In the genomic region with DNA sequence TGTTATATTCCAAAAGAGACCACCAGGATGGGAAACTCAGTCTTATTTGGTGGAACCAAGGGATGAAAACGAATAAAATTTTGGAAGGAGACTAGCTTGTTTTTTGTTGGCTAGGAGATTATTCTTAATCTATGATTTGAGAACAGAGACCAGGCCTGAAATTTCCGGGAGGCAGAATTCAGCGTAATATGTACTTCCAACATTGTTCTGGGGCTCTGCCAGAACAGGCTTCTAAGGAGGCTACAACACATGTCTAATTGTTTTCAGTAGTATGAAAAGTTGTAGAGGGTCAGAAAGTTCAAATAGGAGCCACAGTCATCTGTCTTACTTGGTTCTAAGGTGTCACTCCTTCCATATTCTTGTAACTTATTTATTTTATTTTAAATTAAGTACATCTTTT, we compare ENCODE assay signal across 8 cellular contexts. TPM values are rescaled to one million over a fixed set of nuclear protein-coding genes. Genes with fewer than 3 reads are reported as not detected.
A peak's percentile ranks its signal among the peaks of the same experiment; 100 is the strongest.
DNase-seq lines count a peak whose midpoint lies in the region; ATAC-seq and TF ChIP-seq lines count a peak whose summit lies in the region.

No MANE protein-coding gene starts in this region.

- peak overlapping the region; percentile 100 for H3K27ac Mint-ChIP-seq in activated naive CD4-positive, alpha-beta T cell treated with anti-CD3 and anti-CD28 coated beads for 36 hours
- H3K27ac Mint-ChIP-seq in activated naive CD4-positive, alpha-beta T cell treated with anti-CD3 and anti-CD28 coated beads, Interleukin-2, amount 50 U/mL, for 72 hours = peak overlapping the region; percentile 98 to 100
- H3K27ac Mint-ChIP-seq in immature natural killer cell = peak overlapping the region; percentile 98 to 100 (median 99)

- H3K27me3 Mint-ChIP-seq in activated naive CD4-positive, alpha-beta T cell treated with anti-CD3 and anti-CD28 coated beads for 36 hours (ENCODE audit: low read depth) = no peaks in the 10 kb centered on the region
- H3K27me3 Mint-ChIP-seq in immature natural killer cell (ENCODE audit: low read depth in 3 of 3) = peaks cover 2 to 13% (median 12%) of the 10 kb centered on the region in 3 donors

- peaks cover 55% of the 10 kb centered on the region for H3K36me3 Mint-ChIP-seq in activated naive CD4-positive, alpha-beta T cell treated with anti-CD3 and anti-CD28 coated beads for 36 hours (ENCODE audit: low read depth)
- H3K36me3 Mint-ChIP-seq in activated naive CD4-positive, alpha-beta T cell treated with anti-CD3 and anti-CD28 coated beads, Interleukin-2, amount 50 U/mL, for 72 hours = peaks cover 36 to 53% of the 10 kb centered on the region in 2 donors
- peaks cover 0 to 18% (median 7%) of the 10 kb centered on the region in 3 donors for H3K36me3 Mint-ChIP-seq in immature natural killer cell

- H3K27me3 ChIP-seq in thoracic aorta (replicated peaks; ENCODE audit: insufficient read depth) = no peaks in the 10 kb centered on the region

- 66 to 67% methylated on average over 3 of the region's 3 CpGs for WGBS in lower leg skin, 2 donors

- DNase-seq in activated naive CD4-positive, alpha-beta T cell treated with anti-CD3 and anti-CD28 coated beads for 36 hours = no peak
- DNase-seq in activated naive CD4-positive, alpha-beta T cell treated with Interleukin-2 at 50 U/mL for 16 hours = no peak
- no peak for DNase-seq in activated naive CD4-positive, alpha-beta T cell treated with anti-CD3 and anti-CD28 coated beads, Interleukin-2, amount 50 U/mL, for 72 hours (ENCODE audit: low spot score in 2 of 2)
- no peak for DNase-seq in immature natural killer cell
- DNase-seq in thoracic aorta (ENCODE audit: low spot score) = no peak
- DNase-seq in lower leg skin (ENCODE audit: low spot score in 2 of 2) = no peak

- CTCF ChIA-PET in activated naive CD4-positive, alpha-beta T cell treated with anti-CD3 and anti-CD28 coated beads for 36 hours (lab: Charles Lee) = no interaction called here

- H3K9me3 ChIP-seq in thoracic aorta = no peaks in the 10 kb centered on the region

- H3K4me1 ChIP-seq in thoracic aorta (ENCODE audit: control insufficient read depth in 1 of 2, low read depth in 2 of 2) = peaks cover 6 to 23% of the 10 kb centered on the region in 2 donors

- H3K4me3 Mint-ChIP-seq in activated naive CD4-positive, alpha-beta T cell treated with anti-CD3 and anti-CD28 coated beads for 36 hours = peak overlapping the region; percentile 100
- peak overlapping the region; percentile 97 to 100 (median 99) for H3K4me3 Mint-ChIP-seq in immature natural killer cell

- H3K27ac ChIP-seq in thoracic aorta = peak overlapping the region in 1 of 2 donors; percentile 79

- peaks cover 7% of the 10 kb centered on the region for H3K36me3 ChIP-seq in thoracic aorta

- H3K4me1 Mint-ChIP-seq in activated naive CD4-positive, alpha-beta T cell treated with anti-CD3 and anti-CD28 coated beads for 36 hours (ENCODE audit: low read depth) = peaks cover 55% of the 10 kb centered on the region
- H3K4me1 Mint-ChIP-seq in immature natural killer cell = peaks cover 30 to 49% of the 10 kb centered on the region in 2 donors

- intact Hi-C loops in activated naive CD4-positive, alpha-beta T cell treated with anti-CD3 and anti-CD28 coated beads for 36 hours (cut with micrococcal nuclease) = loop anchor here (1.0 to 5.0 kb wide), 5 partner anchors 39 to 435 kb away; partner anchors contain the start of gene SUPV3L1
- intact Hi-C loops in lower leg skin (cut with DNase I; ENCODE audit: low total_unique reads) = no loop called here

- TF ChIP-seq CTCF in thoracic aorta (IDR thresholded peaks at IDR 0.05) (no peak), lower leg skin (IDR thresholded peaks at IDR 0.05) (no peak)

- H3K4me3 ChIP-seq in thoracic aorta (peak overlapping the region; percentile 88), lower leg skin (ENCODE audit: low read depth, poor library complexity, severe bottlenecking) (no peak overlapping the region)

- no peaks in the 10 kb centered on the region for H3K9me3 Mint-ChIP-seq in activated naive CD4-positive, alpha-beta T cell treated with anti-CD3 and anti-CD28 coated beads for 36 hours
- no peaks in the 10 kb centered on the region for H3K9me3 Mint-ChIP-seq in activated naive CD4-positive, alpha-beta T cell treated with anti-CD3 and anti-CD28 coated beads, Interleukin-2, amount 50 U/mL, for 72 hours
- H3K9me3 Mint-ChIP-seq in immature natural killer cell = no peaks in the 10 kb centered on the region

- no peak for ATAC-seq in activated naive CD4-positive, alpha-beta T cell treated with anti-CD3 and anti-CD28 coated beads, Interleukin-2, amount 50 U/mL, for 72 hours
- ATAC-seq in thoracic aorta (ENCODE audit: insufficient number of reproducible peaks, low FRiP score, low read depth) (no peak), HG03432 (IDR thresholded peaks at IDR 0.05; ENCODE audit: unreplicated experiment) (no peak), GM18520 (IDR thresholded peaks at IDR 0.05; ENCODE audit: unreplicated experiment) (no peak)

- no peak for TF ChIP-seq POLR2A in lower leg skin (IDR thresholded peaks at IDR 0.05)

RNA-seq across cellular contexts. Expression of gene DDX21, which starts 1.7 kb away (rescaled TPM):
- total RNA-seq in activated naive CD4-positive, alpha-beta T cell treated with anti-CD3 and anti-CD28 coated beads for 36 hours = 100 to 1,000 TPM; 155 to 164 TPM
- total RNA-seq in activated naive CD4-positive, alpha-beta T cell treated with anti-CD3 and anti-CD28 coated beads, Interleukin-2, amount 50 U/mL, for 72 hours = 100 to 1,000 TPM; 127 to 136 TPM
- 10 to 100 TPM in 2 of 3 donors, 1 to 10 TPM in 1; 8.9 to 14.6 (median 12.6) TPM for polyA plus RNA-seq in immature natural killer cell
- 100 to 1,000 TPM in 1 of 2 donors, 10 to 100 TPM in 1; 32.1 to 122 TPM for total RNA-seq in thoracic aorta
- total RNA-seq in lower leg skin = 10 to 100 TPM; 41.9 to 55.5 (median 47.9) TPM

RNA-seq across cellular contexts. Expression of gene KIFBP, which starts 30.9 kb away (rescaled TPM):
- total RNA-seq in activated naive CD4-positive, alpha-beta T cell treated with anti-CD3 and anti-CD28 coated beads for 36 hours = 10 to 100 TPM; 10.1 to 10.6 TPM
- total RNA-seq in activated naive CD4-positive, alpha-beta T cell treated with anti-CD3 and anti-CD28 coated beads, Interleukin-2, amount 50 U/mL, for 72 hours = 10 to 100 TPM in 1 of 2 donors, 1 to 10 TPM in 1; 6.9 to 13.2 TPM
- 1 to 10 TPM; 1.7 to 4.3 (median 2.8) TPM for polyA plus RNA-seq in immature natural killer cell
- total RNA-seq in thoracic aorta = 10 to 100 TPM; 31.3 to 45.1 TPM
- 10 to 100 TPM; 21.9 to 23.8 (median 22.9) TPM for total RNA-seq in lower leg skin

RNA-seq across cellular contexts. Expression of gene DDX50, which starts 56.5 kb away (rescaled TPM):
- 10 to 100 TPM; 62.1 to 66.0 TPM for total RNA-seq in activated naive CD4-positive, alpha-beta T cell treated with anti-CD3 and anti-CD28 coated beads for 36 hours
- total RNA-seq in activated naive CD4-positive, alpha-beta T cell treated with anti-CD3 and anti-CD28 coated beads, Interleukin-2, amount 50 U/mL, for 72 hours = 10 to 100 TPM; 57.9 to 80.2 TPM
- 10 to 100 TPM; 29.6 to 53.9 (median 32.5) TPM for polyA plus RNA-seq in immature natural killer cell
- total RNA-seq in thoracic aorta (10 to 100 TPM; 30.6 to 33.9 TPM), lower leg skin (10 to 100 TPM; 26.8 to 42.7 (median 31.5) TPM)
